17 cellular contexts compared by ENCODE assay signal in the genomic region with DNA sequence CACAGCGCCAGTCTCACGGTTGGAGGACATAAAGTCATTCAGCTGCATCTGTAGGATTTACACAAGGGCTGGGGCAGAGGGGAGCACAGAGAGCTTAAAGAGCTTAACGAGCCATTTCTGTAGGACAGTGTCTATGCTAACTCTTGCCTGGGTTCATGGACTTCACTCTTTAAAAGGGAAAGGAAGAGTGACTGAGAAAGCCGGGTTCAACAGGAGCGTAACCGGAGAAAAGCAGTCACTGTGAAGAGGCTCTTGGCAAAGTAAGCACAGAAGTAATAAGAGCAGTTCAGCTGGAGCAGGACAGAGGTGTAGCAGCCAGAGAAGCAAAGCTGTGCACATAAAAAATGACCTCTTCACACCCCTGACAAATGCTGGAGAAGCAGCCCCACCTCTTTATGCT.
A peak's percentile ranks its signal among the peaks of the same experiment; 100 is the strongest.
DNase-seq lines count a peak whose midpoint lies in the region; TF ChIP-seq lines count a peak whose summit lies in the region.
"Had no signal": no experiment of that assay in that cellular context is flagged by ENCODE, and none has a peak within 500 bp of the region (broad histone marks: within the 10 kb centered on the region; RNA-seq: fewer than 3 reads in every experiment).

No MANE protein-coding gene starts in this region.

- intact Hi-C loops in activated naive CD4-positive, alpha-beta T cell treated with anti-CD3 and anti-CD28 coated beads for 36 hours (cut with micrococcal nuclease) = loop anchor here (5.0 kb wide), 1 partner anchor 117 kb away; a partner anchor contains a TSS
- intact Hi-C loops in tibial artery (cut with DNase I; ENCODE audit: low total_unique reads) = no loop called here

- no peaks in the 10 kb centered on the region for H3K9me3 Mint-ChIP-seq in activated naive CD4-positive, alpha-beta T cell treated with anti-CD3 and anti-CD28 coated beads for 36 hours
- H3K9me3 Mint-ChIP-seq in neural progenitor cell (no peaks in the 10 kb centered on the region), type B pancreatic cell (no peaks in the 10 kb centered on the region)
- H3K9me3 Mint-ChIP-seq: activated naive CD8-positive, alpha-beta T cell treated with anti-CD3 and anti-CD28 coated beads, Interleukin-2, amount 10 ng/mL, durations not matched to agents 7 days and 5 days had no signal

- no peaks in the 10 kb centered on the region for H3K36me3 ChIP-seq in neural progenitor cell
- H3K36me3 ChIP-seq in tibial artery = peaks cover 0 to 9% (median 0%) of the 10 kb centered on the region in 3 donors

- no peak for DNase-seq in activated naive CD4-positive, alpha-beta T cell treated with anti-CD3 and anti-CD28 coated beads for 36 hours
- DNase-seq in activated naive CD4-positive, alpha-beta T cell treated with anti-CD3 and anti-CD28 coated beads, Interleukin-2, amount 50 U/mL, for 16 hours = no peak
- DNase-seq in fibroblast of villous mesenchyme (ENCODE audit: low read depth) = peak; percentile 6
- peak; percentile 11 for DNase-seq in neural progenitor cell (ENCODE audit: low spot score)
- no peak for DNase-seq in type B pancreatic cell (ENCODE audit: extremely low spot score, unreplicated experiment)
- DNase-seq in tibial artery = no peak
- DNase-seq in hypothalamus (lab: John Stamatoyannopoulos, UW) = no peak
- no peak for DNase-seq in NCI-H2171 treated with DMSO at 0.1 percent for 48 hours (lab: John Stamatoyannopoulos, UW)
- DNase-seq: activated naive CD8-positive, alpha-beta T cell treated with anti-CD3 and anti-CD28 coated beads, Interleukin-2, amount 10 ng/mL, durations not matched to agents 7 days and 5 days; erythroblast; IMR-90; NCI-H1105 treated with DMSO at 0.1 percent for 48 hours; NCI-H69; retina; RPMI8226; stimulated activated naive CD4-positive, alpha-beta T cell treated with Interleukin-2 at 50 U/mL for 16 hours had no signal

- peaks cover 6% of the 10 kb centered on the region for H3K36me3 Mint-ChIP-seq in activated naive CD4-positive, alpha-beta T cell treated with anti-CD3 and anti-CD28 coated beads for 36 hours (ENCODE audit: low read depth)
- H3K36me3 Mint-ChIP-seq in neural progenitor cell (no peaks in the 10 kb centered on the region), type B pancreatic cell (no peaks in the 10 kb centered on the region)

- no peaks in the 10 kb centered on the region for H3F3A ChIP-seq in neural progenitor cell (ENCODE audit: low read depth)

- H2AFZ ChIP-seq in neural progenitor cell (replicated peaks) = no peak overlapping the region

- H3K27ac ChIP-seq in neural progenitor cell = no peak overlapping the region
- H3K27ac ChIP-seq in tibial artery = no peak overlapping the region
- H3K27ac ChIP-seq: A549 had no signal

- H3K79me2 ChIP-seq in neural progenitor cell (ENCODE audit: low read depth) = no peaks in the 10 kb centered on the region

- H3K27ac Mint-ChIP-seq in activated naive CD4-positive, alpha-beta T cell treated with anti-CD3 and anti-CD28 coated beads for 36 hours = peak overlapping the region; percentile 12
- H3K27ac Mint-ChIP-seq in neural progenitor cell (peak overlapping the region; percentile 78), type B pancreatic cell (peak overlapping the region; percentile 17)
- H3K27ac Mint-ChIP-seq: activated naive CD8-positive, alpha-beta T cell treated with anti-CD3 and anti-CD28 coated beads, Interleukin-2, amount 10 ng/mL, durations not matched to agents 7 days and 5 days had no signal

- TF ChIP-seq CTCF in fibroblast of villous mesenchyme (IDR thresholded peaks at IDR 0.05; ENCODE audit: insufficient read depth, low read depth, low read length) (no peak), neural progenitor cell (IDR thresholded peaks at IDR 0.05) (no peak), type B pancreatic cell (conservative IDR thresholded peaks at IDR 0.05) (no peak), tibial artery (IDR thresholded peaks at IDR 0.05) (no peak)

- no peaks in the 10 kb centered on the region for H3K27me3 Mint-ChIP-seq in activated naive CD4-positive, alpha-beta T cell treated with anti-CD3 and anti-CD28 coated beads for 36 hours (ENCODE audit: low read depth)
- peaks cover 4% of the 10 kb centered on the region for H3K27me3 Mint-ChIP-seq in neural progenitor cell (ENCODE audit: insufficient read depth, low read depth)
- peaks cover 10% of the 10 kb centered on the region for H3K27me3 Mint-ChIP-seq in type B pancreatic cell
- H3K27me3 Mint-ChIP-seq: activated naive CD8-positive, alpha-beta T cell treated with anti-CD3 and anti-CD28 coated beads, Interleukin-2, amount 10 ng/mL, durations not matched to agents 7 days and 5 days had no signal

- H3K4me1 Mint-ChIP-seq in activated naive CD4-positive, alpha-beta T cell treated with anti-CD3 and anti-CD28 coated beads for 36 hours (ENCODE audit: low read depth) = no peaks in the 10 kb centered on the region
- H3K4me1 Mint-ChIP-seq in neural progenitor cell = peaks cover 10% of the 10 kb centered on the region
- H3K4me1 Mint-ChIP-seq in type B pancreatic cell (ENCODE audit: unreplicated experiment) = peaks cover 24% of the 10 kb centered on the region

- H3K9ac ChIP-seq in neural progenitor cell = no peak overlapping the region

- CTCF ChIA-PET in activated naive CD4-positive, alpha-beta T cell treated with anti-CD3 and anti-CD28 coated beads for 36 hours (lab: Charles Lee) = interaction anchor here (1.4 kb wide), 1 partner anchor 131 kb away, joined by 3 read pairs; no protein-coding TSS in a partner anchor

- H3K4me3 ChIP-seq in fibroblast of villous mesenchyme (ENCODE audit: low read depth, low read length) (no peak overlapping the region), neural progenitor cell (no peak overlapping the region), tibial artery (no peak overlapping the region)
- H3K4me3 ChIP-seq: A549 had no signal

- no peaks in the 10 kb centered on the region for H4K20me1 ChIP-seq in neural progenitor cell (ENCODE audit: low read depth)

- no peak overlapping the region for H3K4me2 ChIP-seq in neural progenitor cell
- H3K4me2 ChIP-seq: A549 had no signal

- H3K9me3 ChIP-seq in neural progenitor cell (ENCODE audit: low read depth) (no peaks in the 10 kb centered on the region), tibial artery (no peaks in the 10 kb centered on the region)
- H3K9me3 ChIP-seq: A549 had no signal

- H3K4me1 ChIP-seq in neural progenitor cell = no peaks in the 10 kb centered on the region
- peaks cover 0 to 7% (median 2%) of the 10 kb centered on the region in 4 donors for H3K4me1 ChIP-seq in tibial artery
- H3K4me1 ChIP-seq: A549 had no signal

- H3K4me3 Mint-ChIP-seq in activated naive CD4-positive, alpha-beta T cell treated with anti-CD3 and anti-CD28 coated beads for 36 hours = no peak overlapping the region
- H3K4me3 Mint-ChIP-seq in neural progenitor cell = no peak overlapping the region
- H3K4me3 Mint-ChIP-seq in type B pancreatic cell = no peak overlapping the region
- H3K4me3 Mint-ChIP-seq: activated naive CD8-positive, alpha-beta T cell treated with anti-CD3 and anti-CD28 coated beads, Interleukin-2, amount 10 ng/mL, durations not matched to agents 7 days and 5 days had no signal

- H3K27me3 ChIP-seq in neural progenitor cell (peaks cover 9% of the 10 kb centered on the region), tibial artery (no peaks in the 10 kb centered on the region)

Comparison
In these comparisons a context has a peak if more than half of its experiments do, and no peak if none do; other contexts are left out.
1. DNase-seq: peak in fibroblast of villous mesenchyme (single experiment) and neural progenitor cell (single experiment); none in activated naive CD4-positive, alpha-beta T cell treated with anti-CD3 and anti-CD28 coated beads for 36 hours (single experiment), activated naive CD4-positive, alpha-beta T cell treated with anti-CD3 and anti-CD28 coated beads, Interleukin-2, amount 50 U/mL, for 16 hours (single experiment), type B pancreatic cell (single experiment), tibial artery (0 of 2), hypothalamus (0 of 51) and NCI-H2171 treated with DMSO at 0.1 percent for 48 hours (single experiment).
2. H3K27ac Mint-ChIP-seq: peak in every context shown above with its lines; median percentile 78 in neural progenitor cell; 17 in type B pancreatic cell; 12 in activated naive CD4-positive, alpha-beta T cell treated with anti-CD3 and anti-CD28 coated beads for 36 hours.